In the genomic region with DNA sequence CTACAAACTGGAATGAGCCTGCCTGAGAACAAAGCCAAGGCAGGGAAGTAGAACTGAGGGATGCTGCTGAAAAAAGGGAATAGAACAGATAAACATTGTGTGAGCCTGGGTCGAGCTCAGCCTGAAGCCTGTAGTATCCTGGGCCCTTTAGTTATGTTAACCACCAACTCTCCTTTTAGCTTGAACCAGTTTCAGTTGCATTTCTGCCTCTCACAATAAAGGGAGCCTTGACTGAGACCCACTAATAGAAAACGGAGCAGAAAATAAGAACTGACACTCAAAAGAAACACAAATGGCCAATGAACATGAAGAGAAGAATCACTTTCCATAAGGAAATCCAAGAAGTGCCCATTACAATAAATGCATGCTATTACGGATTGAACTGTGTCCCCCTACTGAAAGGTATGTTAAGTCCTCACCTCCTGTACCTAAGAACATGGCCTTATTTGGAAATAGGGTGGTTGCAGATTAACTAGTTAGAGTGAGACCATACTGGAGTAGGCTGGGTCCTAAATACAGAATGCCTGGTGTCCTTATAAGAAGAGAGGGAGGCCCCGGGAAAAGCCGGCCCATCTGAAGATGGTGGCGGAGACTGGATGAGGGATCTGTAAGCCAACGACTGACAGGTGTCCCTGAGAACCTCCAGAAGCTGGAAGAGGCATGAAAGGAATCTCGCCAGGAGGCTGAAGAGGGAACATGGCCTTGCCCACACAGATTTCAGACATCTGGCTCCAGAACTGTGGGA, we compare ENCODE assay signal across 7 cellular contexts.
A peak's percentile ranks its signal among the peaks of the same experiment; 100 is the strongest.
DNase-seq lines count a peak whose midpoint lies in the region; ATAC-seq and TF ChIP-seq lines count a peak whose summit lies in the region.
"Not testable (repeated sequence)": the region's sequence is repeated elsewhere in the genome, so short reads cannot be mapped to it uniquely, and the experiment has no call there.

No MANE protein-coding gene starts in this region.

- H3K4me3 ChIP-seq in left lung: not testable (repeated sequence)

- not testable (repeated sequence) for H3K9me3 ChIP-seq in left lung

- H3K36me3 Mint-ChIP-seq in WTC11: not testable (repeated sequence)

- not testable (repeated sequence) for TF ChIP-seq CTCF in WTC11 (IDR thresholded peaks at IDR 0.05); left lung (IDR thresholded peaks at IDR 0.05)

- CTCF ChIA-PET in WTC11 (lab: Charles Lee): not testable (repeated sequence)

- not testable (repeated sequence) for H3K4me3 Mint-ChIP-seq in WTC11

- not testable (repeated sequence) for H3K27me3 Mint-ChIP-seq in WTC11 (ENCODE audit: low read depth)

- peak overlapping the region; percentile 92; the same call in 1 of the 2 replicates for H3K27ac Mint-ChIP-seq in WTC11

- intact Hi-C loops in left cardiac atrium (cut with DNase I); left lung (cut with DNase I); posterior vena cava (cut with DNase I): not testable (repeated sequence)

- DNase-seq in WTC11 (ENCODE audit: low spot score) (peak; percentile 32), left cardiac atrium (peak; percentile 19), left lung (peak in 1 of 2 donors; percentile 14), posterior vena cava (ENCODE audit: low spot score) (peak; percentile 13)

- H3K36me3 ChIP-seq in left lung: not testable (repeated sequence)

- not testable (repeated sequence) for H3K27me3 ChIP-seq in left lung

- not testable (repeated sequence) for H3K9me3 Mint-ChIP-seq in WTC11

- not testable (repeated sequence) for H3K4me1 Mint-ChIP-seq in WTC11

- ATAC-seq in GM18498 (IDR thresholded peaks at IDR 0.05; ENCODE audit: unreplicated experiment) (peak; percentile 77), GM19452 (IDR thresholded peaks at IDR 0.05; ENCODE audit: unreplicated experiment) (peak; percentile 70), HG03095 (IDR thresholded peaks at IDR 0.05; ENCODE audit: unreplicated experiment) (peak; percentile 79), WTC11 (peak; percentile 91), left lung (peak; percentile 37)
- ATAC-seq in left cardiac atrium: not testable (repeated sequence)

- not testable (repeated sequence) for H3K27ac ChIP-seq in left lung

- H3K4me1 ChIP-seq in left lung: not testable (repeated sequence)

- POLR2A ChIA-PET in WTC11 (lab: Charles Lee): not testable (repeated sequence)
